16 cellular contexts compared by ENCODE assay signal in genomic region chr2:735670-736218, GRCh38. TPM values are rescaled to one million over a fixed set of nuclear protein-coding genes. Genes with fewer than 3 reads are reported as not detected.
DNase-seq lines count a peak whose midpoint lies in the region; TF ChIP-seq lines count a peak whose summit lies in the region.
"Had no signal": no experiment of that assay in that cellular context is flagged by ENCODE, and none has a peak within 500 bp of the region (broad histone marks: within the 10 kb centered on the region; RNA-seq: fewer than 3 reads in every experiment).

No MANE protein-coding gene starts in this region.

- no peaks in the 10 kb centered on the region for H3K79me1 ChIP-seq in H9 (ENCODE audit: insufficient read depth, low read depth, low read length, poor library complexity, severe bottlenecking)

- no peak overlapping the region for H4K91ac ChIP-seq in H9 (ENCODE audit: insufficient read length, low read depth, low read length)

- peak; percentile 42; the same call in 2 of the 3 replicates for TF ChIP-seq CTCF in H9 (conservative IDR thresholded peaks at IDR 0.05)

- H3K18ac ChIP-seq in H9 (ENCODE audit: insufficient read length, low read depth, low read length) = peak overlapping the region; percentile 66

- H4K20me1 ChIP-seq in H9 (ENCODE audit: control insufficient read depth, insufficient read depth, insufficient read length) = no peaks in the 10 kb centered on the region

- no peaks in the 10 kb centered on the region for H3K36me3 ChIP-seq in KOPT-K1 (ENCODE audit: insufficient read depth, low read length)
- H3K36me3 ChIP-seq: tibial artery had no signal

- no peaks in the 10 kb centered on the region for H3K9me3 Mint-ChIP-seq in activated naive CD4-positive, alpha-beta T cell treated with anti-CD3 and anti-CD28 coated beads, Interleukin-2, amount 50 U/mL, for 24 hours
- no peaks in the 10 kb centered on the region for H3K9me3 Mint-ChIP-seq in activated naive CD4-positive, alpha-beta T cell treated with anti-CD3 and anti-CD28 coated beads for 36 hours
- H3K9me3 Mint-ChIP-seq in H9 = peaks cover 0 to 7% of the 10 kb centered on the region in 2 experiments; a peak in 2 of 5 replicates
- no peaks in the 10 kb centered on the region for H3K9me3 Mint-ChIP-seq in activated T-helper 1 cell treated with anti-CD3 and anti-CD28 coated beads, Interleukin-12 subunit alpha, Interleukin-12 subunit beta, Interleukin-2, Interleukin-4 antibody, amounts not matched to agents 30 ng/mL and 10 ng/mL and 1 ng/mL, durations not matched to agents 14 hours and 24 hours and 36 hours
- H3K9me3 Mint-ChIP-seq: HFFc6, naive B cell had no signal

- no peak overlapping the region for H2BK20ac ChIP-seq in H9 (ENCODE audit: low read depth, low read length, poor library complexity, severe bottlenecking)

- no peak overlapping the region for H3K4me3 Mint-ChIP-seq in activated naive CD4-positive, alpha-beta T cell treated with anti-CD3 and anti-CD28 coated beads, Interleukin-2, amount 50 U/mL, for 24 hours
- H3K4me3 Mint-ChIP-seq in activated naive CD4-positive, alpha-beta T cell treated with anti-CD3 and anti-CD28 coated beads for 36 hours = no peak overlapping the region
- no peak overlapping the region for H3K4me3 Mint-ChIP-seq in H9
- no peak overlapping the region for H3K4me3 Mint-ChIP-seq in activated T-helper 1 cell treated with anti-CD3 and anti-CD28 coated beads, Interleukin-12 subunit alpha, Interleukin-12 subunit beta, Interleukin-2, Interleukin-4 antibody, amounts not matched to agents 30 ng/mL and 10 ng/mL and 1 ng/mL, durations not matched to agents 14 hours and 24 hours and 36 hours
- H3K4me3 Mint-ChIP-seq: HFFc6, naive B cell had no signal

- H3K27ac ChIP-seq in H9 (ENCODE audit: insufficient read length, low read depth, low read length) (no peak overlapping the region), KOPT-K1 (ENCODE audit: low read depth, low read length, poor library complexity, severe bottlenecking) (peak overlapping the region; percentile 56)
- H3K27ac ChIP-seq: tibial artery had no signal

- no peak overlapping the region for H3K23ac ChIP-seq in H9 (ENCODE audit: insufficient read length, low read depth, low read length)

- H2BK5ac ChIP-seq in H9 (ENCODE audit: insufficient read length, low read length) = no peak overlapping the region

- H3K79me2 ChIP-seq in H9 (ENCODE audit: insufficient read depth, low read length) = no peaks in the 10 kb centered on the region

- no peak overlapping the region; the same call in 1 of the 2 replicates for H3K14ac ChIP-seq in H9 (ENCODE audit: insufficient read depth, low read length)

- H2BK120ac ChIP-seq in H9 (ENCODE audit: low read depth, low read length, poor library complexity, severe bottlenecking) = no peak overlapping the region

- H3K9me3 ChIP-seq in H9 (ENCODE audit: control insufficient read depth, low read depth, low read length) (no peaks in the 10 kb centered on the region), KOPT-K1 (ENCODE audit: insufficient read depth, low read length, poor library complexity, severe bottlenecking) (no peaks in the 10 kb centered on the region)
- H3K9me3 ChIP-seq: Caco-2, tibial artery had no signal

- no peak overlapping the region for H3K4ac ChIP-seq in H9 (ENCODE audit: low read depth, low read length)

- no peak overlapping the region for H2BK15ac ChIP-seq in H9 (ENCODE audit: low read depth, low read length)

- CTCF ChIA-PET in activated naive CD4-positive, alpha-beta T cell treated with anti-CD3 and anti-CD28 coated beads for 36 hours (lab: Charles Lee) = interaction anchor here (0.6 kb wide), 1 partner anchor 58 kb away, joined by 5 read pairs; no protein-coding TSS in a partner anchor

- intact Hi-C loops in activated naive CD4-positive, alpha-beta T cell treated with anti-CD3 and anti-CD28 coated beads for 36 hours (cut with micrococcal nuclease) = no loop called here
- intact Hi-C loops in activated T-helper 1 cell treated with anti-CD3 and anti-CD28 coated beads, Interleukin-12 subunit alpha, Interleukin-12 subunit beta, Interleukin-2, Interleukin-4 antibody, amounts not matched to agents 30 ng/mL and 10 ng/mL and 1 ng/mL, durations not matched to agents 14 hours and 24 hours and 36 hours (cut with micrococcal nuclease) = no loop called here

- no peak overlapping the region for H3K9ac ChIP-seq in H9 (ENCODE audit: extremely low read depth, insufficient read length, low read length)

- no peak for DNase-seq in activated naive CD4-positive, alpha-beta T cell treated with anti-CD3 and anti-CD28 coated beads for 36 hours
- no peak for DNase-seq in H9
- DNase-seq in DMS153 treated with DMSO at 0.1 percent for 48 hours (lab: John Stamatoyannopoulos, UW; ENCODE audit: unreplicated experiment) = no peak
- DNase-seq in H4 (ENCODE audit: low spot score) = no peak
- no peak for DNase-seq in activated T-helper 1 cell treated with anti-CD3 and anti-CD28 coated beads, Interleukin-12 subunit alpha, Interleukin-12 subunit beta, Interleukin-2, Interleukin-4 antibody, amounts not matched to agents 30 ng/mL and 10 ng/mL and 1 ng/mL, durations not matched to agents 14 hours and 24 hours and 36 hours (ENCODE audit: low spot score)
- DNase-seq in NCI-H446 treated with DMSO at 0.1 percent for 48 hours (lab: John Stamatoyannopoulos, UW) = no peak
- DNase-seq: activated T-cell treated with anti-CD3 and anti-CD28 coated beads for 4 hours, Caco-2, HFFc6, kidney glomerular epithelial cell, naive B cell, NCI-H526, SHP77, tibial artery had no signal

- peaks cover 12% of the 10 kb centered on the region for H3K4me1 Mint-ChIP-seq in activated naive CD4-positive, alpha-beta T cell treated with anti-CD3 and anti-CD28 coated beads, Interleukin-2, amount 50 U/mL, for 24 hours
- peaks cover 4% of the 10 kb centered on the region for H3K4me1 Mint-ChIP-seq in activated naive CD4-positive, alpha-beta T cell treated with anti-CD3 and anti-CD28 coated beads for 36 hours (ENCODE audit: low read depth)
- H3K4me1 Mint-ChIP-seq in H9 = peaks cover 28 to 37% of the 10 kb centered on the region in 2 experiments
- peaks cover 5% of the 10 kb centered on the region for H3K4me1 Mint-ChIP-seq in activated T-helper 1 cell treated with anti-CD3 and anti-CD28 coated beads, Interleukin-12 subunit alpha, Interleukin-12 subunit beta, Interleukin-2, Interleukin-4 antibody, amounts not matched to agents 30 ng/mL and 10 ng/mL and 1 ng/mL, durations not matched to agents 14 hours and 24 hours and 36 hours (ENCODE audit: low read depth)

- no peaks in the 10 kb centered on the region; the same call in 1 of the 2 replicates for H3K27me3 ChIP-seq in H9 (ENCODE audit: insufficient read depth, low read length)

- no peak overlapping the region for H3T11ph ChIP-seq in H9 (ENCODE audit: low read length)

- H3K4me2 ChIP-seq in H9 (ENCODE audit: insufficient read depth, insufficient read length, low read length) = no peak overlapping the region

- H3K4me1 ChIP-seq in H9 (ENCODE audit: insufficient read depth, low read length) = peaks cover 2% of the 10 kb centered on the region; the same call in 1 of the 2 replicates
- H3K4me1 ChIP-seq: Caco-2 had no signal

- peaks cover 5% of the 10 kb centered on the region for H3K27me3 Mint-ChIP-seq in activated naive CD4-positive, alpha-beta T cell treated with anti-CD3 and anti-CD28 coated beads, Interleukin-2, amount 50 U/mL, for 24 hours
- H3K27me3 Mint-ChIP-seq in activated naive CD4-positive, alpha-beta T cell treated with anti-CD3 and anti-CD28 coated beads for 36 hours (ENCODE audit: low read depth) = peaks cover 22% of the 10 kb centered on the region
- H3K27me3 Mint-ChIP-seq in H9 (ENCODE audit: low read depth) = no peaks in the 10 kb centered on the region; the same call in 1 of the 2 replicates
- H3K27me3 Mint-ChIP-seq in activated T-helper 1 cell treated with anti-CD3 and anti-CD28 coated beads, Interleukin-12 subunit alpha, Interleukin-12 subunit beta, Interleukin-2, Interleukin-4 antibody, amounts not matched to agents 30 ng/mL and 10 ng/mL and 1 ng/mL, durations not matched to agents 14 hours and 24 hours and 36 hours (ENCODE audit: insufficient read depth) = peaks cover 13% of the 10 kb centered on the region

- H3K36me3 Mint-ChIP-seq in activated naive CD4-positive, alpha-beta T cell treated with anti-CD3 and anti-CD28 coated beads, Interleukin-2, amount 50 U/mL, for 24 hours = no peaks in the 10 kb centered on the region
- no peaks in the 10 kb centered on the region for H3K36me3 Mint-ChIP-seq in activated naive CD4-positive, alpha-beta T cell treated with anti-CD3 and anti-CD28 coated beads for 36 hours (ENCODE audit: low read depth)
- no peaks in the 10 kb centered on the region; a peak in 1 of 7 replicates for H3K36me3 Mint-ChIP-seq in H9 (ENCODE audit: insufficient read depth in 1 of 3, low read depth in 3 of 3)
- H3K36me3 Mint-ChIP-seq in activated T-helper 1 cell treated with anti-CD3 and anti-CD28 coated beads, Interleukin-12 subunit alpha, Interleukin-12 subunit beta, Interleukin-2, Interleukin-4 antibody, amounts not matched to agents 30 ng/mL and 10 ng/mL and 1 ng/mL, durations not matched to agents 14 hours and 24 hours and 36 hours (ENCODE audit: low read depth) = peaks cover 4% of the 10 kb centered on the region
- H3K36me3 Mint-ChIP-seq: naive B cell had no signal

- H3K56ac ChIP-seq in H9 (ENCODE audit: insufficient read length, low read depth, low read length) = no peak overlapping the region

- H4K8ac ChIP-seq in H9 (replicated peaks; ENCODE audit: insufficient read length, low read depth, low read length) = no peak overlapping the region

- H2BK12ac ChIP-seq in H9 (ENCODE audit: insufficient read length, low read depth, low read length) = no peak overlapping the region

- no peak overlapping the region for H2AFZ ChIP-seq in H9 (ENCODE audit: low read length)

- H3K23me2 ChIP-seq in H9 (ENCODE audit: insufficient read length, low read depth, low read length, poor library complexity, severe bottlenecking) = peaks cover 2% of the 10 kb centered on the region

- no CpG with 5 or more reads among the region's 5 CpGs for WGBS in H9 (ENCODE audit: extremely low coverage, insufficient read length, low lambda C conversion rate)

- no peak overlapping the region for H4K5ac ChIP-seq in H9 (ENCODE audit: insufficient read length, low read depth, low read length)

- H3K27ac Mint-ChIP-seq in activated naive CD4-positive, alpha-beta T cell treated with anti-CD3 and anti-CD28 coated beads, Interleukin-2, amount 50 U/mL, for 24 hours = peak overlapping the region; percentile 42
- H3K27ac Mint-ChIP-seq in activated naive CD4-positive, alpha-beta T cell treated with anti-CD3 and anti-CD28 coated beads for 36 hours = no peak overlapping the region
- no peak overlapping the region for H3K27ac Mint-ChIP-seq in H9
- no peak overlapping the region for H3K27ac Mint-ChIP-seq in activated T-helper 1 cell treated with anti-CD3 and anti-CD28 coated beads, Interleukin-12 subunit alpha, Interleukin-12 subunit beta, Interleukin-2, Interleukin-4 antibody, amounts not matched to agents 30 ng/mL and 10 ng/mL and 1 ng/mL, durations not matched to agents 14 hours and 24 hours and 36 hours
- H3K27ac Mint-ChIP-seq: HFFc6 had no signal

- H2AK5ac ChIP-seq in H9 (ENCODE audit: insufficient read length, low read length) = no peak overlapping the region

RNA-seq across cellular contexts. Expression of gene TMEM18, which starts 58.5 kb away (rescaled TPM):
- total RNA-seq in activated naive CD4-positive, alpha-beta T cell treated with anti-CD3 and anti-CD28 coated beads for 36 hours = 10 to 100 TPM; 22.4 to 25.1 TPM
- total RNA-seq in H9 (2021) = 28.3 and 30.7 TPM in 2 replicates
- 17.6 and 17.7 TPM in 2 replicates for total RNA-seq in H4 (2014; rRNA removed; shearing (Covaris generic))
- total RNA-seq in activated T-helper 1 cell treated with anti-CD3 and anti-CD28 coated beads, Interleukin-12 subunit alpha, Interleukin-12 subunit beta, Interleukin-2, Interleukin-4 antibody, amounts not matched to agents 30 ng/mL and 10 ng/mL and 1 ng/mL, durations not matched to agents 14 hours and 24 hours and 36 hours = 23.3 and 24.9 TPM in 2 replicates
